ENCODE assay signal across 8 cellular contexts in genomic region chr11:89063351-89064000, GRCh38. TPM values are rescaled to one million over a fixed set of nuclear protein-coding genes. Genes with fewer than 3 reads are reported as not detected.
"Had no signal": no experiment of that assay in that cellular context is flagged by ENCODE, and none has a peak within 500 bp of the region (broad histone marks: within the 10 kb centered on the region; RNA-seq: fewer than 3 reads in every experiment).

No MANE protein-coding gene starts in this region.

RNA-seq across cellular contexts. Expression of gene GRM5, which starts 2.3 kb away (rescaled TPM):
- total RNA-seq: activated B cell treated with CpG ODN at 0.5 μM for 24 hours; activated naive CD4-positive, alpha-beta T cell treated with anti-CD3 and anti-CD28 coated beads, Interleukin-2, amount 50 U/mL, for 72 hours; activated T-helper 1 cell treated with anti-CD3 and anti-CD28 coated beads, Interleukin-12 subunit alpha, Interleukin-12 subunit beta, Interleukin-2, Interleukin-4 antibody, amounts not matched to agents 30 ng/mL and 10 ng/mL and 1 ng/mL, durations not matched to agents 14 hours and 24 hours and 36 hours; colonic mucosa; liver; natural killer cell; suprapubic skin; transverse colon had no signal
- polyA plus RNA-seq: liver had no signal
